ENCODE assay signal across 13 cellular contexts in the genomic region with DNA sequence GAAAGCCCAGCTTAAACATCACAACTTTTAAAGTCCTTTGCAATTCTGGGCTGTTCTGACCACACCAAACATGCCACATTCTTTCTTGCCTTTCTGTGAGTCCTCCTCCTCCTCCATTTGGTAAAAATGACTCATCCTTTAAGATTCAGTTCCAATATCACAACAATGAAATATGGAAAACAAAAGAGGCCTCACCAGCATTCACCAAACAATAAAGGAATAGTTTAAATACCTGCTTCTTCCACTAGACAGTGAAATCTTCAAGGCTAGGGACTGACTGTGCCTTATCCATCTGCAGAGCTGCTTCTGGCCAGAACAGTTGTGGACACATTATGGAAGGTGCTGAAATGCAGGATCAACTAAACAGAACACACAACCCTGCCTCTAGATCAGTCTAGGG. TPM values are rescaled to one million over a fixed set of nuclear protein-coding genes. Genes with fewer than 3 reads are reported as not detected.
A peak's percentile ranks its signal among the peaks of the same experiment; 100 is the strongest.
DNase-seq lines count a peak whose midpoint lies in the region; ATAC-seq, FAIRE-seq and TF ChIP-seq lines count a peak whose summit lies in the region.
"Had no signal": no experiment of that assay in that cellular context is flagged by ENCODE, and none has a peak within 500 bp of the region (broad histone marks: within the 10 kb centered on the region; RNA-seq: fewer than 3 reads in every experiment).

No MANE protein-coding gene starts in this region.

- H3K9me3 ChIP-seq in esophagus squamous epithelium (no peaks in the 10 kb centered on the region), skeletal muscle satellite cell (replicated peaks; ENCODE audit: low read length) (no peaks in the 10 kb centered on the region)

- H3K9ac ChIP-seq in skeletal muscle satellite cell (ENCODE audit: low read depth, low read length) = no peak overlapping the region

- no peak overlapping the region for H3K4me3 ChIP-seq in esophagus squamous epithelium
- no peak overlapping the region for H3K4me3 ChIP-seq in skeletal muscle satellite cell (ENCODE audit: low read length)

- peak overlapping the region; percentile 23 to 76 (median 50) for H3K27ac ChIP-seq in esophagus squamous epithelium
- H3K27ac ChIP-seq: HL-60 had no signal

- H3K36me3 ChIP-seq in esophagus squamous epithelium (no peaks in the 10 kb centered on the region), skeletal muscle satellite cell (ENCODE audit: insufficient read depth, low read length) (no peaks in the 10 kb centered on the region)

- no peaks in the 10 kb centered on the region for H3K9me3 Mint-ChIP-seq in T-helper 2 cell treated with Interferon-gamma antibody and Interleukin-4, amounts not matched to agents 5 μg/mL and 100 μg/mL, for 36 hours

- no peaks in the 10 kb centered on the region for H3K27me3 ChIP-seq in esophagus squamous epithelium
- no peaks in the 10 kb centered on the region for H3K27me3 ChIP-seq in skeletal muscle satellite cell (ENCODE audit: control insufficient read depth, insufficient read depth, low read length)

- FAIRE-seq in RCC 7860 (lab: Jason Lieb, UNC) = peak; percentile 57

- no peak overlapping the region for H3K4me3 Mint-ChIP-seq in T-helper 2 cell treated with Interferon-gamma antibody and Interleukin-4, amounts not matched to agents 5 μg/mL and 100 μg/mL, for 36 hours

- DNase-seq in T-helper 2 cell treated with Interferon-gamma antibody and Interleukin-4, amounts not matched to agents 5 μg/mL and 100 μg/mL, for 36 hours (ENCODE audit: low spot score) = peak; percentile 23
- DNase-seq in T-helper 2 cell (no peak), RCC 7860 (ENCODE audit: low spot score) (peak; percentile 40), esophagus squamous epithelium (lab: John Stamatoyannopoulos, UW) (no peak), SW 1271 (lab: John Stamatoyannopoulos, UW) (no peak), NCI-H1417 (lab: John Stamatoyannopoulos, UW) (no peak)
- DNase-seq: 8988T; activated CD4-positive, alpha-beta T cell treated with anti-CD3 and anti-CD28 coated beads, Interleukin-2, amount 50 U/mL, for 4 hours; NCI-H82; stimulated activated CD4-positive, alpha-beta T cell treated with anti-CD3 and anti-CD28 coated beads, Interleukin-4, amount 100 ng/mL, for 24 hours had no signal

- intact Hi-C loops in esophagus squamous epithelium (cut with DNase I) = no loop called here

- ATAC-seq in HG03565 (IDR thresholded peaks at IDR 0.05; ENCODE audit: unreplicated experiment) = no peak

- H3K36me3 Mint-ChIP-seq in T-helper 2 cell treated with Interferon-gamma antibody and Interleukin-4, amounts not matched to agents 5 μg/mL and 100 μg/mL, for 36 hours (ENCODE audit: low read depth) = no peaks in the 10 kb centered on the region

- no peak for TF ChIP-seq CTCF in esophagus squamous epithelium (IDR thresholded peaks at IDR 0.05)

- no peaks in the 10 kb centered on the region for H3K27me3 Mint-ChIP-seq in T-helper 2 cell treated with Interferon-gamma antibody and Interleukin-4, amounts not matched to agents 5 μg/mL and 100 μg/mL, for 36 hours (ENCODE audit: low read depth)

- peaks cover 7% of the 10 kb centered on the region for H3K4me1 Mint-ChIP-seq in T-helper 2 cell treated with Interferon-gamma antibody and Interleukin-4, amounts not matched to agents 5 μg/mL and 100 μg/mL, for 36 hours (ENCODE audit: low read depth)

- H3K27ac Mint-ChIP-seq in T-helper 2 cell treated with Interferon-gamma antibody and Interleukin-4, amounts not matched to agents 5 μg/mL and 100 μg/mL, for 36 hours = no peak overlapping the region

- H3K4me1 ChIP-seq in esophagus squamous epithelium (peaks cover 6 to 24% (median 11%) of the 10 kb centered on the region in 3 donors), skeletal muscle satellite cell (ENCODE audit: control insufficient read depth, insufficient read depth, low read length) (peaks cover 11% of the 10 kb centered on the region)

- no peak for TF ChIP-seq POLR2A in esophagus squamous epithelium (IDR thresholded peaks at IDR 0.05)

- H3K4me2 ChIP-seq in skeletal muscle satellite cell (ENCODE audit: low read length) = peak overlapping the region; percentile 8

RNA-seq across cellular contexts. Expression of gene NR6A1, which starts 36.0 kb away (rescaled TPM):
- 1 to 10 TPM; 1.9 to 4.0 (median 2.7) TPM for total RNA-seq in esophagus squamous epithelium
- total RNA-seq in skeletal muscle satellite cell (2012; rRNA removed) = 0.25 and 1.5 TPM in 2 replicates

RNA-seq across cellular contexts. Expression of gene OLFML2A, which starts 41.8 kb away (rescaled TPM):
- 10 to 100 TPM in 3 of 4 donors, 1 to 10 TPM in 1; 9.0 to 21.7 (median 13.6) TPM for total RNA-seq in esophagus squamous epithelium
- 3.8 and 17.3 TPM in 2 replicates for total RNA-seq in skeletal muscle satellite cell (2012; rRNA removed)

Comparison
In these comparisons a context has a peak if more than half of its experiments do, and no peak if none do; other contexts are left out.
1. DNase-seq: peak in T-helper 2 cell treated with Interferon-gamma antibody and Interleukin-4, amounts not matched to agents 5 μg/mL and 100 μg/mL, for 36 hours (single experiment) and RCC 7860 (single experiment); none in T-helper 2 cell (0 of 5), esophagus squamous epithelium (single experiment), SW 1271 (0 of 2) and NCI-H1417 (0 of 3).